1 cellular context compared by ENCODE assay signal in genomic region chr16:20385844-20386832, GRCh38.
TF ChIP-seq lines count a peak whose summit lies in the region.

No MANE protein-coding gene starts in this region.

TF ChIP-seq in HepG2, 621 proteins besides CTCF, POLR2A, EP300 and RAD21 (continues in another document):
- TF ChIP-seq NR2C2 (CRISPR knock-in tag; IDR thresholded peaks at IDR 0.05; ENCODE audit: borderline replicate concordance) (peak; percentile 76; the same call in 1 of the 2 replicates), ARID5B (CRISPR knock-in tag; IDR thresholded peaks at IDR 0.05) (peak; percentile 77), CAMTA2 (CRISPR knock-in tag; IDR thresholded peaks at IDR 0.05; ENCODE audit: borderline replicate concordance) (peak; percentile 69; the same call in 1 of the 2 replicates), SP4 (CRISPR knock-in tag; IDR thresholded peaks at IDR 0.05) (peak; percentile 9; the same call in 1 of the 2 replicates), ZNF746 (CRISPR knock-in tag; IDR thresholded peaks at IDR 0.05) (peak; percentile 85), MED1 (CRISPR knock-in tag; IDR thresholded peaks at IDR 0.05) (peak; percentile 50), CREM (IDR thresholded peaks at IDR 0.05) (peak; percentile 67; the same call in 1 of the 2 replicates), CREM (CRISPR knock-in tag; IDR thresholded peaks at IDR 0.05) (no peak), ZNF326 (CRISPR knock-in tag; IDR thresholded peaks at IDR 0.05; ENCODE audit: borderline replicate concordance) (no peak), PAWR (CRISPR knock-in tag; IDR thresholded peaks at IDR 0.05; ENCODE audit: borderline replicate concordance) (0 out of 2 replicates have a peak, but pooled peaks have one; percentile 19), ZNF879 (CRISPR knock-in tag; IDR thresholded peaks at IDR 0.05) (no peak), SAP130 (CRISPR knock-in tag; IDR thresholded peaks at IDR 0.05; ENCODE audit: low read depth) (peak; percentile 33), ZNF232 (CRISPR knock-in tag; IDR thresholded peaks at IDR 0.05; ENCODE audit: borderline replicate concordance) (no peak; the same call in 1 of the 2 replicates), ZNF790 (CRISPR knock-in tag; IDR thresholded peaks at IDR 0.05; ENCODE audit: borderline replicate concordance) (0 out of 2 replicates have a peak, but pooled peaks have one; percentile 26), SOX5 (CRISPR knock-in tag; IDR thresholded peaks at IDR 0.05; ENCODE audit: borderline replicate concordance) (0 out of 2 replicates have a peak, but pooled peaks have one; percentile 27), ZNF280D (CRISPR knock-in tag; IDR thresholded peaks at IDR 0.05) (peak; percentile 97), MXD3 (CRISPR knock-in tag; IDR thresholded peaks at IDR 0.05) (peak; percentile 23; the same call in 1 of the 2 replicates), MTERF4 (CRISPR knock-in tag; IDR thresholded peaks at IDR 0.05) (peak; percentile 94; the same call in 1 of the 2 replicates), ZNF747 (CRISPR knock-in tag; IDR thresholded peaks at IDR 0.05; ENCODE audit: borderline replicate concordance) (no peak), ZBTB39 (CRISPR knock-in tag; IDR thresholded peaks at IDR 0.05) (0 out of 2 replicates have a peak, but pooled peaks have one; percentile 75), KMT2B (CRISPR knock-in tag; IDR thresholded peaks at IDR 0.05) (no peak; the same call in 1 of the 2 replicates), MTA1 (CRISPR knock-in tag; IDR thresholded peaks at IDR 0.05; ENCODE audit: borderline replicate concordance) (peak; percentile 93)
- TF ChIP-seq, protein P1, sequence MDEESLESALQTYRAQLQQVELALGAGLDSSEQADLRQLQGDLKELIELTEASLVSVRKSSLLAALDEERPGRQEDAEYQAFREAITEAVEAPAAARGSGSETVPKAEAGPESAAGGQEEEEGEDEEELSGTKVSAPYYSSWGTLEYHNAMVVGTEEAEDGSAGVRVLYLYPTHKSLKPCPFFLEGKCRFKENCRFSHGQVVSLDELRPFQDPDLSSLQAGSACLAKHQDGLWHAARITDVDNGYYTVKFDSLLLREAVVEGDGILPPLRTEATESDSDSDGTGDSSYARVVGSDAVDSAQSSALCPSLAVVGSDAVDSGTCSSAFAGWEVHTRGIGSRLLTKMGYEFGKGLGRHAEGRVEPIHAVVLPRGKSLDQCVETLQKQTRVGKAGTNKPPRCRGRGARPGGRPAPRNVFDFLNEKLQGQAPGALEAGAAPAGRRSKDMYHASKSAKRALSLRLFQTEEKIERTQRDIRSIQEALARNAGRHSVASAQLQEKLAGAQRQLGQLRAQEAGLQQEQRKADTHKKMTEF (CRISPR knock-in tag; IDR thresholded peaks at IDR 0.05), result peak; percentile 62
- TF ChIP-seq, protein P2, sequence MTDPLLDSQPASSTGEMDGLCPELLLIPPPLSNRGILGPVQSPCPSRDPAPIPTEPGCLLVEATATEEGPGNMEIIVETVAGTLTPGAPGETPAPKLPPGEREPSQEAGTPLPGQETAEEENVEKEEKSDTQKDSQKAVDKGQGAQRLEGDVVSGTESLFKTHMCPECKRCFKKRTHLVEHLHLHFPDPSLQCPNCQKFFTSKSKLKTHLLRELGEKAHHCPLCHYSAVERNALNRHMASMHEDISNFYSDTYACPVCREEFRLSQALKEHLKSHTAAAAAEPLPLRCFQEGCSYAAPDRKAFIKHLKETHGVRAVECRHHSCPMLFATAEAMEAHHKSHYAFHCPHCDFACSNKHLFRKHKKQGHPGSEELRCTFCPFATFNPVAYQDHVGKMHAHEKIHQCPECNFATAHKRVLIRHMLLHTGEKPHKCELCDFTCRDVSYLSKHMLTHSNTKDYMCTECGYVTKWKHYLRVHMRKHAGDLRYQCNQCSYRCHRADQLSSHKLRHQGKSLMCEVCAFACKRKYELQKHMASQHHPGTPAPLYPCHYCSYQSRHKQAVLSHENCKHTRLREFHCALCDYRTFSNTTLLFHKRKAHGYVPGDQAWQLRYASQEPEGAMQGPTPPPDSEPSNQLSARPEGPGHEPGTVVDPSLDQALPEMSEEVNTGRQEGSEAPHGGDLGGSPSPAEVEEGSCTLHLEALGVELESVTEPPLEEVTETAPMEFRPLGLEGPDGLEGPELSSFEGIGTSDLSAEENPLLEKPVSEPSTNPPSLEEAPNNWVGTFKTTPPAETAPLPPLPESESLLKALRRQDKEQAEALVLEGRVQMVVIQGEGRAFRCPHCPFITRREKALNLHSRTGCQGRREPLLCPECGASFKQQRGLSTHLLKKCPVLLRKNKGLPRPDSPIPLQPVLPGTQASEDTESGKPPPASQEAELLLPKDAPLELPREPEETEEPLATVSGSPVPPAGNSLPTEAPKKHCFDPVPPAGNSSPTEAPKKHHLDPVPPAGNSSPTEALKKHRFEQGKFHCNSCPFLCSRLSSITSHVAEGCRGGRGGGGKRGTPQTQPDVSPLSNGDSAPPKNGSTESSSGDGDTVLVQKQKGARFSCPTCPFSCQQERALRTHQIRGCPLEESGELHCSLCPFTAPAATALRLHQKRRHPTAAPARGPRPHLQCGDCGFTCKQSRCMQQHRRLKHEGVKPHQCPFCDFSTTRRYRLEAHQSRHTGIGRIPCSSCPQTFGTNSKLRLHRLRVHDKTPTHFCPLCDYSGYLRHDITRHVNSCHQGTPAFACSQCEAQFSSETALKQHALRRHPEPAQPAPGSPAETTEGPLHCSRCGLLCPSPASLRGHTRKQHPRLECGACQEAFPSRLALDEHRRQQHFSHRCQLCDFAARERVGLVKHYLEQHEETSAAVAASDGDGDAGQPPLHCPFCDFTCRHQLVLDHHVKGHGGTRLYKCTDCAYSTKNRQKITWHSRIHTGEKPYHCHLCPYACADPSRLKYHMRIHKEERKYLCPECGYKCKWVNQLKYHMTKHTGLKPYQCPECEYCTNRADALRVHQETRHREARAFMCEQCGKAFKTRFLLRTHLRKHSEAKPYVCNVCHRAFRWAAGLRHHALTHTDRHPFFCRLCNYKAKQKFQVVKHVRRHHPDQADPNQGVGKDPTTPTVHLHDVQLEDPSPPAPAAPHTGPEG (CRISPR knock-in tag; IDR thresholded peaks at IDR 0.05), result peak; percentile 78; the same call in 1 of the 2 replicates
- TF ChIP-seq, protein P3, sequence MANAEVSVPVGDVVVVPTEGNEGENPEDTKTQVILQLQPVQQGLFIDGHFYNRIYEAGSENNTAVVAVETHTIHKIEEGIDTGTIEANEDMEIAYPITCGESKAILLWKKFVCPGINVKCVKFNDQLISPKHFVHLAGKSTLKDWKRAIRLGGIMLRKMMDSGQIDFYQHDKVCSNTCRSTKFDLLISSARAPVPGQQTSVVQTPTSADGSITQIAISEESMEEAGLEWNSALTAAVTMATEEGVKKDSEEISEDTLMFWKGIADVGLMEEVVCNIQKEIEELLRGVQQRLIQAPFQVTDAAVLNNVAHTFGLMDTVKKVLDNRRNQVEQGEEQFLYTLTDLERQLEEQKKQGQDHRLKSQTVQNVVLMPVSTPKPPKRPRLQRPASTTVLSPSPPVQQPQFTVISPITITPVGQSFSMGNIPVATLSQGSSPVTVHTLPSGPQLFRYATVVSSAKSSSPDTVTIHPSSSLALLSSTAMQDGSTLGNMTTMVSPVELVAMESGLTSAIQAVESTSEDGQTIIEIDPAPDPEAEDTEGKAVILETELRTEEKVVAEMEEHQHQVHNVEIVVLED (CRISPR knock-in tag; IDR thresholded peaks at IDR 0.05; ENCODE audit: borderline replicate concordance), result peak; percentile 69; the same call in 1 of the 2 replicates
- TF ChIP-seq, protein P4, sequence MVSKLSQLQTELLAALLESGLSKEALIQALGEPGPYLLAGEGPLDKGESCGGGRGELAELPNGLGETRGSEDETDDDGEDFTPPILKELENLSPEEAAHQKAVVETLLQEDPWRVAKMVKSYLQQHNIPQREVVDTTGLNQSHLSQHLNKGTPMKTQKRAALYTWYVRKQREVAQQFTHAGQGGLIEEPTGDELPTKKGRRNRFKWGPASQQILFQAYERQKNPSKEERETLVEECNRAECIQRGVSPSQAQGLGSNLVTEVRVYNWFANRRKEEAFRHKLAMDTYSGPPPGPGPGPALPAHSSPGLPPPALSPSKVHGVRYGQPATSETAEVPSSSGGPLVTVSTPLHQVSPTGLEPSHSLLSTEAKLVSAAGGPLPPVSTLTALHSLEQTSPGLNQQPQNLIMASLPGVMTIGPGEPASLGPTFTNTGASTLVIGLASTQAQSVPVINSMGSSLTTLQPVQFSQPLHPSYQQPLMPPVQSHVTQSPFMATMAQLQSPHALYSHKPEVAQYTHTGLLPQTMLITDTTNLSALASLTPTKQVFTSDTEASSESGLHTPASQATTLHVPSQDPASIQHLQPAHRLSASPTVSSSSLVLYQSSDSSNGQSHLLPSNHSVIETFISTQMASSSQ (IDR thresholded peaks at IDR 0.05; ENCODE audit: low read depth), result peak; percentile 53; the same call in 1 of the 2 replicates
- TF ChIP-seq, protein P4 (CRISPR knock-in tag; IDR thresholded peaks at IDR 0.05; ENCODE audit: borderline replicate concordance), result no peak
